Comparison of ENCODE assay signal across 9 cellular contexts in genomic region chr1:156090822-156091188, GRCh38. TPM values are rescaled to one million over a fixed set of nuclear protein-coding genes. Genes with fewer than 3 reads are reported as not detected.
A peak's percentile ranks its signal among the peaks of the same experiment; 100 is the strongest.
DNase-seq lines count a peak whose midpoint lies in the region; ATAC-seq and TF ChIP-seq lines count a peak whose summit lies in the region.
"Had no signal": no experiment of that assay in that cellular context is flagged by ENCODE, and none has a peak within 500 bp of the region (broad histone marks: within the 10 kb centered on the region; RNA-seq: fewer than 3 reads in every experiment).

No MANE protein-coding gene starts in this region.

- ATAC-seq in HG02571 (IDR thresholded peaks at IDR 0.05; ENCODE audit: unreplicated experiment) (peak; percentile 62), left colon (peak; percentile 82), GM21381 (IDR thresholded peaks at IDR 0.05; ENCODE audit: unreplicated experiment) (no peak)

- no peak overlapping the region for H3K4me3 Mint-ChIP-seq in Calu3 (ENCODE audit: low read depth, unreplicated experiment)
- H3K4me3 Mint-ChIP-seq: T-helper 1 cell treated with Interleukin-12 subunit alpha and Interleukin-12 subunit beta and Interleukin-4 antibody, amounts not matched to agents 30 μg/mL and 1 μg/mL, for 36 hours had no signal

- BruUV-seq in Calu3 (replicated peaks; lab: Mats Ljungman, UMichigan): no TSS peak

- CTCF ChIA-PET in Calu3 (lab: Charles Lee): interaction anchor here (0.7 to 19.9 kb wide), 5 partner anchors 16 to 134 kb away, joined by 5 to 356 read pairs (median 6); no protein-coding TSS in a partner anchor

- peaks cover 47% of the 10 kb centered on the region for H3K4me1 Mint-ChIP-seq in Calu3 (ENCODE audit: low read depth, unreplicated experiment)

- H3K36me3 Mint-ChIP-seq in Calu3 (ENCODE audit: insufficient read depth, unreplicated experiment): peaks cover 20% of the 10 kb centered on the region

- intact Hi-C loops in Calu3 (cut with micrococcal nuclease; ENCODE audit: unreplicated experiment) (loop anchor here (1.0 kb wide), 2 partner anchors 39 to 134 kb away; no protein-coding TSS in a partner anchor), left colon (cut with DNase I, micrococcal nuclease) (loop anchor here in 1 of 2 donors (5.0 kb wide), 1 partner anchor 136 kb away; no protein-coding TSS in a partner anchor)

- H3K27me3 Mint-ChIP-seq in Calu3 (ENCODE audit: unreplicated experiment): no peaks in the 10 kb centered on the region

- no peaks in the 10 kb centered on the region for H3K9me3 Mint-ChIP-seq in Calu3 (ENCODE audit: low read depth, unreplicated experiment)
- H3K9me3 Mint-ChIP-seq: T-helper 1 cell treated with Interleukin-12 subunit alpha and Interleukin-12 subunit beta and Interleukin-4 antibody, amounts not matched to agents 30 μg/mL and 1 μg/mL, for 36 hours had no signal

- DNase-seq in Calu3 (peak; percentile 94), NCI-H2227 treated with DMSO at 0.1 percent for 48 hours (lab: John Stamatoyannopoulos, UW) (peak; percentile 84), caudate nucleus (lab: John Stamatoyannopoulos, UW) (peak in 57 of 61 donors; percentile 10 to 88 (median 64)), left colon (peak; percentile 82 to 93)
- peak; percentile 91 for DNase-seq in activated CD4-positive, CD25-positive, alpha-beta regulatory T cell treated with anti-CD3 and anti-CD28 coated beads, Interleukin-2, amount 50 U/mL, for 72 hours
- DNase-seq in stimulated activated CD4-positive, alpha-beta T cell treated with anti-CD3 and anti-CD28 coated beads, Interleukin-4, amount 100 ng/mL, for 24 hours: peak; percentile 91

- H3K27ac ChIP-seq in caudate nucleus (ENCODE audit: low read depth, low read length): peak overlapping the region; percentile 5

- TF ChIP-seq CTCF in Calu3 (IDR thresholded peaks at IDR 0.05; ENCODE audit: unreplicated experiment): peak; percentile 95

- H3K27ac Mint-ChIP-seq in Calu3 (ENCODE audit: unreplicated experiment): no peak overlapping the region
- H3K27ac Mint-ChIP-seq: T-helper 1 cell treated with Interleukin-12 subunit alpha and Interleukin-12 subunit beta and Interleukin-4 antibody, amounts not matched to agents 30 μg/mL and 1 μg/mL, for 36 hours had no signal

RNA-seq across cellular contexts. Expression of gene MEX3A, which starts 8.5 kb away (rescaled TPM):
- total RNA-seq in Calu3 (2022) (3.3 and 5.0 TPM in 2 replicates), left colon (1 to 10 TPM in 1 of 2 donors, under 1 TPM in 1; 0.78 to 1.1 TPM)

RNA-seq across cellular contexts. Expression of gene LMNA, which starts 23.7 kb away (rescaled TPM):
- total RNA-seq in Calu3 (2022) (499 and 514 TPM in 2 replicates), left colon (100 to 1,000 TPM; 335 to 478 TPM)

RNA-seq across cellular contexts. Expression of gene RAB25, which starts 29.8 kb away (rescaled TPM):
- total RNA-seq in Calu3 (2022) (182 and 189 TPM in 2 replicates), left colon (100 to 1,000 TPM; 203 to 231 TPM)

RNA-seq across cellular contexts. Expression of gene LAMTOR2, which starts 36.2 kb away (rescaled TPM):
- total RNA-seq in Calu3 (2022) (69.8 and 69.9 TPM in 2 replicates), left colon (10 to 100 TPM; 70.6 to 72.7 TPM)

RNA-seq across cellular contexts. Expression of gene UBQLN4, which starts 37.2 kb away (rescaled TPM):
- total RNA-seq in Calu3 (2022): 60.0 and 77.3 TPM in 2 replicates
- 10 to 100 TPM; 21.7 to 26.7 TPM for total RNA-seq in left colon
